Comparison of ENCODE assay signal across 8 cellular contexts in genomic region chr2:231714639-231715498, GRCh38. TPM values are rescaled to one million over a fixed set of nuclear protein-coding genes. Genes with fewer than 3 reads are reported as not detected.
DNase-seq lines count a peak whose midpoint lies in the region; FAIRE-seq and TF ChIP-seq lines count a peak whose summit lies in the region.

No MANE protein-coding gene starts in this region.

- H3K27ac ChIP-seq in adrenal gland: peak overlapping the region in 3 of 5 donors; percentile 63 to 71 (median 71)
- peak overlapping the region in 1 of 2 donors; percentile 79 for H3K27ac ChIP-seq in small intestine (ENCODE audit: low read depth in 1 of 2, low read length in 1 of 2)

- H3K27me3 ChIP-seq in GM06990 (replicated peaks; ENCODE audit: control insufficient read depth, insufficient read depth, low read length) (no peaks in the 10 kb centered on the region), adrenal gland (no peaks in the 10 kb centered on the region), small intestine (ENCODE audit: control insufficient read depth in 2 of 2, insufficient read depth in 2 of 2, low read length in 2 of 2) (no peaks in the 10 kb centered on the region)

- H3K4me1 ChIP-seq in adrenal gland (replicated peaks in 1 of 2) (peaks cover 24 to 42% of the 10 kb centered on the region in 2 donors), small intestine (ENCODE audit: control insufficient read depth in 2 of 2, insufficient read depth in 1 of 2, low read depth in 1 of 2, low read length in 1 of 2) (peaks cover 0 to 8% of the 10 kb centered on the region in 2 donors)

- intact Hi-C loops in adrenal gland (cut with DNase I): loop anchor here (2.0 to 5.0 kb wide), 3 partner anchors 36 to 104 kb away; no protein-coding TSS in a partner anchor

- peaks cover 14% of the 10 kb centered on the region for H3K36me3 ChIP-seq in GM06990 (ENCODE audit: control insufficient read depth, insufficient read depth, low read length)
- peaks cover 0 to 26% of the 10 kb centered on the region in 2 donors for H3K36me3 ChIP-seq in adrenal gland (replicated peaks in 1 of 2)
- peaks cover 8% of the 10 kb centered on the region in 2 donors for H3K36me3 ChIP-seq in small intestine (ENCODE audit: control insufficient read depth in 2 of 2, insufficient read depth in 2 of 2, low read length in 2 of 2)

- no peak for FAIRE-seq in small intestine (lab: Jason Lieb, UNC)

- H3K4me3 ChIP-seq in GM06990 (replicated peaks; ENCODE audit: low read depth, low read length): no peak overlapping the region
- H3K4me3 ChIP-seq in adrenal gland: no peak overlapping the region
- no peak overlapping the region for H3K4me3 ChIP-seq in small intestine (ENCODE audit: low read depth in 1 of 2, low read length in 2 of 2)

- 51 to 65% (median 54%) methylated on average over 9 to 17 of the region's 17 CpGs for WGBS in adrenal gland, 4 donors
- WGBS in small intestine, 3 donors: 54 to 59% (median 57%) methylated on average over 17 of the region's 17 CpGs

- TF ChIP-seq POLR2A in adrenal gland (IDR thresholded peaks at IDR 0.05): no peak

- TF ChIP-seq CTCF in GM06990 (IDR thresholded peaks at IDR 0.05; ENCODE audit: insufficient read depth, low read length, poor library complexity, severe bottlenecking) (peak; percentile 78), adrenal gland (IDR thresholded peaks at IDR 0.05) (peak; percentile 83 to 97 (median 94))

- peak; percentile 66 for DNase-seq in GM06990 (ENCODE audit: extremely low read depth, insufficient read length)
- DNase-seq in M059J (ENCODE audit: low read depth): peak; percentile 68
- DNase-seq in T follicular helper cell (ENCODE audit: low read depth): peak; percentile 66
- DNase-seq in adrenal gland: peak; percentile 48 to 90 (median 75)
- DNase-seq in hypothalamus (lab: John Stamatoyannopoulos, UW): peak in 45 of 51 donors; percentile 8 to 85 (median 45)
- peak; percentile 72 for DNase-seq in small intestine
- no peak for DNase-seq in GOT3 (lab: John Stamatoyannopoulos, UW)
- DNase-seq in H4 (ENCODE audit: low spot score): no peak

- H3K9me3 ChIP-seq in adrenal gland (replicated peaks in 1 of 3): no peaks in the 10 kb centered on the region
- H3K9me3 ChIP-seq in small intestine (ENCODE audit: control insufficient read depth, low read depth): no peaks in the 10 kb centered on the region

RNA-seq across cellular contexts. Expression of gene PTMA, which starts 6.5 kb away (rescaled TPM):
- total RNA-seq in M059J (2014; rRNA removed; shearing (Covaris generic)): 1,301 and 1,473 TPM in 2 replicates
- 100 to 1,000 TPM; 346 to 719 (median 451) TPM for total RNA-seq in adrenal gland
- polyA plus RNA-seq in adrenal gland (1,000 to 10,000 TPM; 1,074 to 1,198 (median 1,079) TPM), small intestine (1,000 to 10,000 TPM; 1,019 to 2,156 (median 1,110) TPM)
- total RNA-seq in H4 (2014; rRNA removed; shearing (Covaris generic)): 1,956 and 2,048 TPM in 2 replicates

Comparison
In these comparisons a context has a peak if more than half of its experiments do, and no peak if none do; other contexts are left out.
1. DNase-seq: peak in GM06990 (single experiment), M059J (single experiment), T follicular helper cell (single experiment), adrenal gland (7 of 7), hypothalamus (45 of 51) and small intestine (single experiment); none in GOT3 (single experiment) and H4 (single experiment).